In genomic region chr16:29291329-29292271, GRCh38 we compare ENCODE assay signal across 8 cellular contexts.
A peak's percentile ranks its signal among the peaks of the same experiment; 100 is the strongest.
DNase-seq lines count a peak whose midpoint lies in the region; ATAC-seq and TF ChIP-seq lines count a peak whose summit lies in the region.
"Not testable (repeated sequence)": the region's sequence is repeated elsewhere in the genome, so short reads cannot be mapped to it uniquely, and the experiment has no call there.

No MANE protein-coding gene starts in this region.

- CTCF ChIA-PET in naive thymus-derived CD4-positive, alpha-beta T cell (lab: Charles Lee) = not testable (repeated sequence)

- not testable (repeated sequence) for H3K4me3 ChIP-seq in right cardiac atrium (ENCODE audit: low read length); naive thymus-derived CD4-positive, alpha-beta T cell (ENCODE audit: low read length); spleen; urinary bladder (ENCODE audit: low read depth, low read length)

- not testable (repeated sequence) for H3K27me3 Mint-ChIP-seq in activated T-helper 17 cell treated with anti-CD3 and anti-CD28 coated beads, Interleukin-2, amount 50 U/mL, for 72 hours; naive thymus-derived CD4-positive, alpha-beta T cell

- H3K36me3 ChIP-seq in naive thymus-derived CD4-positive, alpha-beta T cell (ENCODE audit: control insufficient read depth in 2 of 3, insufficient read depth in 3 of 3, low read length in 3 of 3); spleen; urinary bladder (ENCODE audit: insufficient read depth): not testable (repeated sequence)

- not testable (repeated sequence) for H3K27ac Mint-ChIP-seq in activated T-helper 17 cell treated with anti-CD3 and anti-CD28 coated beads, Interleukin-2, amount 50 U/mL, for 72 hours; naive thymus-derived CD4-positive, alpha-beta T cell

- H3K27ac ChIP-seq in right cardiac atrium (ENCODE audit: low read length) (peak overlapping the region; percentile 64), spleen (peak overlapping the region in 1 of 8 donors; percentile 37), urinary bladder (ENCODE audit: low read depth) (peak overlapping the region; percentile 25)
- H3K27ac ChIP-seq in naive thymus-derived CD4-positive, alpha-beta T cell (ENCODE audit: low read depth, low read length) = not testable (repeated sequence)

- intact Hi-C loops in right cardiac atrium (cut with DNase I); naive thymus-derived CD4-positive, alpha-beta T cell (cut with micrococcal nuclease); spleen (cut with DNase I; ENCODE audit: low total_unique reads): not testable (repeated sequence)

- TF ChIP-seq POLR2A in spleen (IDR thresholded peaks at IDR 0.05) = not testable (repeated sequence)

- not testable (repeated sequence) for TF ChIP-seq CTCF in spleen (IDR thresholded peaks at IDR 0.05 in 8 of 11, conservative IDR thresholded peaks at IDR 0.05 in 3 of 11)

- not testable (repeated sequence) for H3K4me1 ChIP-seq in right cardiac atrium (ENCODE audit: control insufficient read depth, insufficient read depth, low read length); naive thymus-derived CD4-positive, alpha-beta T cell (ENCODE audit: control insufficient read depth in 2 of 2, insufficient read depth in 2 of 2, low read length in 2 of 2); urinary bladder (ENCODE audit: insufficient read depth)
- peaks cover 0 to 32% (median 9%) of the 10 kb centered on the region in 6 donors for H3K4me1 ChIP-seq in spleen

- H3K9me3 Mint-ChIP-seq in activated T-helper 17 cell treated with anti-CD3 and anti-CD28 coated beads, Interleukin-2, amount 50 U/mL, for 72 hours; naive thymus-derived CD4-positive, alpha-beta T cell: not testable (repeated sequence)

- not testable (repeated sequence) for H3K27me3 ChIP-seq in right cardiac atrium (ENCODE audit: control insufficient read depth, insufficient read depth); naive thymus-derived CD4-positive, alpha-beta T cell (ENCODE audit: control insufficient read depth in 2 of 2, insufficient read depth in 2 of 2, low read length in 2 of 2); spleen (replicated peaks in 1 of 7)

- ATAC-seq in GM21423 (IDR thresholded peaks at IDR 0.05; ENCODE audit: unreplicated experiment) (peak; percentile 23), HG03442 (IDR thresholded peaks at IDR 0.05; ENCODE audit: unreplicated experiment) (peak; percentile 11), right cardiac atrium (peak; percentile 1 to 2)
- ATAC-seq in activated T-helper 17 cell treated with anti-CD3 and anti-CD28 coated beads, Interleukin-2, amount 50 U/mL, for 72 hours (replicated peaks) = peak; percentile 42
- peak; percentile 13 for ATAC-seq in naive thymus-derived CD4-positive, alpha-beta T cell

- DNase-seq in effector CD4-positive, alpha-beta T cell = peak; percentile 21
- DNase-seq in right cardiac atrium (peak; percentile 29 to 70 (median 65)), spleen (peak; percentile 72)
- not testable (repeated sequence) for DNase-seq in naive thymus-derived CD4-positive, alpha-beta T cell

- not testable (repeated sequence) for H3K36me3 Mint-ChIP-seq in activated T-helper 17 cell treated with anti-CD3 and anti-CD28 coated beads, Interleukin-2, amount 50 U/mL, for 72 hours (ENCODE audit: low read depth); naive thymus-derived CD4-positive, alpha-beta T cell

- WGBS in right cardiac atrium = 69% methylated on average over 27 of the region's 30 CpGs
- 72 to 95% (median 87%) methylated on average over 7 to 28 of the region's 30 CpGs for WGBS in spleen, 5 donors
- 78% methylated on average over 27 of the region's 30 CpGs for WGBS in urinary bladder

- POLR2A ChIA-PET in naive thymus-derived CD4-positive, alpha-beta T cell (lab: Charles Lee) = not testable (repeated sequence)

- H3K9me3 ChIP-seq in right cardiac atrium (ENCODE audit: control insufficient read depth, low read length); naive thymus-derived CD4-positive, alpha-beta T cell (ENCODE audit: control insufficient read depth in 2 of 3, low read length in 3 of 3); spleen: not testable (repeated sequence)

- not testable (repeated sequence) for H3K4me1 Mint-ChIP-seq in activated T-helper 17 cell treated with anti-CD3 and anti-CD28 coated beads, Interleukin-2, amount 50 U/mL, for 72 hours; naive thymus-derived CD4-positive, alpha-beta T cell

- peak overlapping the region; percentile 63 for H3K4me3 Mint-ChIP-seq in activated T-helper 17 cell treated with anti-CD3 and anti-CD28 coated beads, Interleukin-2, amount 50 U/mL, for 72 hours
- not testable (repeated sequence) for H3K4me3 Mint-ChIP-seq in naive thymus-derived CD4-positive, alpha-beta T cell
